Comparison of ENCODE assay signal across 32 cellular contexts in the genomic region with DNA sequence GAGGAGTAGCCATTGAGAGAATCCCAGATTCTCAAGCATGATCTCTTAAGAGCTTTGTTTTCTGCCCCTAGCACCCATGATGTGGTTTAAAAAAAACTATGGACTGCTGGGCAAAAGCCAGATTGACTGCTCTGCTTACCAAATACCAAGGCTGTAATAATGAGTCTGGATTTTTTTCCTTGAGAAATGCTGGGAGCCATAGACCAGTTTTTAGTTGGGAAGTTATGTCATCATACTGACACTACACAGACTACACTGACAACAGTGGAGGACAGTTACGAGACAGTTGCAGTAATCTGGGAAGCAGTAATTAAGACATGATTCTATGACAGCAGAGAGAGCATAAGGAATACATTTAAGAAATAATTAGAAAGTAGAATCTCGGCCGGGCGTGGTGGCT. TPM values are rescaled to one million over a fixed set of nuclear protein-coding genes. Genes with fewer than 3 reads are reported as not detected.
DNase-seq lines count a peak whose midpoint lies in the region; ATAC-seq and TF ChIP-seq lines count a peak whose summit lies in the region.
"Had no signal": no experiment of that assay in that cellular context is flagged by ENCODE, and none has a peak within 500 bp of the region (broad histone marks: within the 10 kb centered on the region; RNA-seq: fewer than 3 reads in every experiment).

No MANE protein-coding gene starts in this region.

- H3K4me3 ChIP-seq in AG10803 (ENCODE audit: low read length), result no peak overlapping the region
- H3K4me3 ChIP-seq: A549, BLaER1, heart left ventricle, right lobe of liver had no signal

- no peaks in the 10 kb centered on the region for H3K27me3 Mint-ChIP-seq in activated CD4-positive, alpha-beta memory T cell treated with anti-CD3 and anti-CD28 coated beads, Interleukin-2, amount 10 ng/mL, durations not matched to agents 7 days and 5 days
- H3K27me3 Mint-ChIP-seq: activated naive CD8-positive, alpha-beta T cell treated with anti-CD3 and anti-CD28 coated beads, Interleukin-2, amount 50 U/mL, for 24 hours; naive B cell; stimulated activated naive CD8-positive, alpha-beta T cell treated with anti-CD3 and anti-CD28 coated beads, Interleukin-15, Interleukin-2, amounts not matched to agents 100 ng/mL and 50 ng/mL, for 24 hours had no signal

- ATAC-seq in HG03280 (IDR thresholded peaks at IDR 0.05; ENCODE audit: unreplicated experiment), result no peak
- ATAC-seq: A549; activated CD4-positive, CD25-positive, alpha-beta regulatory T cell treated with anti-CD3 and anti-CD28 coated beads, Interleukin-2, amount 50 U/mL, for 24 hours; activated naive CD8-positive, alpha-beta T cell treated with anti-CD3 and anti-CD28 coated beads, Interleukin-2, amount 50 U/mL, for 24 hours; activated T-cell treated with anti-CD3 and anti-CD28 coated beads, Interleukin-2, amount 50 U/mL, for 72 hours; PC-3; right lobe of liver had no signal

- H3K9me3 Mint-ChIP-seq in activated CD4-positive, alpha-beta memory T cell treated with anti-CD3 and anti-CD28 coated beads, Interleukin-2, amount 10 ng/mL, durations not matched to agents 7 days and 5 days, result peaks cover 8% of the 10 kb centered on the region

- DNase-seq in AG10803 (ENCODE audit: low read depth), result peak; percentile 81
- peak; percentile 29 for DNase-seq in NCI-H226
- DNase-seq in dedifferentiated amniotic fluid mesenchymal stem cell (ENCODE audit: extremely low spot score), result peak; percentile 15
- DNase-seq in iris pigment epithelial cell (ENCODE audit: low read depth), result peak; percentile 6
- DNase-seq in activated CD4-positive, alpha-beta memory T cell treated with anti-CD3 and anti-CD28 coated beads, Interleukin-2, amount 10 ng/mL, durations not matched to agents 7 days and 5 days, result no peak
- DNase-seq in GM10266 (ENCODE audit: extremely low spot score), result no peak
- DNase-seq in mesenteric fat pad (ENCODE audit: low spot score), result no peak
- DNase-seq: activated CD4-positive, alpha-beta T cell treated with anti-CD3 and anti-CD28 coated beads, Interleukin-2, amount 50 U/mL, for 4 hours; activated naive CD8-positive, alpha-beta T cell treated with anti-CD3 and anti-CD28 coated beads, Interleukin-2, amount 50 U/mL, for 24 hours; activated T-cell treated with anti-CD3 and anti-CD28 coated beads, Interleukin-2, amount 50 U/mL, for 72 hours; brain microvascular endothelial cell; GOT3; heart left ventricle; kidney; left ventricle myocardium superior; MM.1S; naive B cell; NCI-H1105 treated with DMSO at 0.1 percent for 48 hours; NCI-H2029 treated with DMSO at 0.1 percent for 48 hours; NCI-H2227 treated with DMSO at 0.1 percent for 48 hours; NCI-H526 treated with DMSO at 0.1 percent for 48 hours; NK-92 treated with Interleukin-12 subunit alpha and Interleukin-12 subunit beta, amount 100 ng/mL, for 24 hours; PC-3; posterior cingulate gyrus; right lobe of liver; stimulated activated CD8-positive, alpha-beta memory T cell treated with anti-CD3 and anti-CD28 coated beads, Interleukin-4, amount 100 ng/mL, for 48 hours; T-helper 2 cell had no signal

- POLR2A ChIA-PET in activated CD4-positive, alpha-beta memory T cell treated with anti-CD3 and anti-CD28 coated beads, Interleukin-2, amount 10 ng/mL, durations not matched to agents 7 days and 5 days (lab: Charles Lee), result no interaction called here

- CTCF ChIA-PET in activated CD4-positive, alpha-beta memory T cell treated with anti-CD3 and anti-CD28 coated beads, Interleukin-2, amount 10 ng/mL, durations not matched to agents 7 days and 5 days (lab: Charles Lee), result no interaction called here

- no peak overlapping the region for H3K27ac Mint-ChIP-seq in activated CD4-positive, alpha-beta memory T cell treated with anti-CD3 and anti-CD28 coated beads, Interleukin-2, amount 10 ng/mL, durations not matched to agents 7 days and 5 days
- H3K27ac Mint-ChIP-seq: activated naive CD8-positive, alpha-beta T cell treated with anti-CD3 and anti-CD28 coated beads, Interleukin-2, amount 50 U/mL, for 24 hours; activated T-cell treated with anti-CD3 and anti-CD28 coated beads, Interleukin-2, amount 50 U/mL, for 72 hours; naive B cell; stimulated activated naive CD8-positive, alpha-beta T cell treated with anti-CD3 and anti-CD28 coated beads, Interleukin-15, Interleukin-2, amounts not matched to agents 100 ng/mL and 50 ng/mL, for 24 hours had no signal

- no peaks in the 10 kb centered on the region for H3K4me1 Mint-ChIP-seq in activated CD4-positive, alpha-beta memory T cell treated with anti-CD3 and anti-CD28 coated beads, Interleukin-2, amount 10 ng/mL, durations not matched to agents 7 days and 5 days
- H3K4me1 Mint-ChIP-seq: naive B cell had no signal

- TF ChIP-seq CTCF in AG10803 (conservative IDR thresholded peaks at IDR 0.05; ENCODE audit: low read length) (no peak), GM10266 (IDR thresholded peaks at IDR 0.05; ENCODE audit: control insufficient read depth, insufficient read depth, low read depth, missing control alignments) (no peak)

- no peak overlapping the region for H3K4me3 Mint-ChIP-seq in activated CD4-positive, alpha-beta memory T cell treated with anti-CD3 and anti-CD28 coated beads, Interleukin-2, amount 10 ng/mL, durations not matched to agents 7 days and 5 days
- H3K4me3 Mint-ChIP-seq: activated naive CD8-positive, alpha-beta T cell treated with anti-CD3 and anti-CD28 coated beads, Interleukin-2, amount 50 U/mL, for 24 hours; activated T-cell treated with anti-CD3 and anti-CD28 coated beads, Interleukin-2, amount 50 U/mL, for 72 hours; naive B cell; stimulated activated naive CD8-positive, alpha-beta T cell treated with anti-CD3 and anti-CD28 coated beads, Interleukin-15, Interleukin-2, amounts not matched to agents 100 ng/mL and 50 ng/mL, for 24 hours had no signal

- peaks cover 9% of the 10 kb centered on the region for H3K36me3 Mint-ChIP-seq in activated CD4-positive, alpha-beta memory T cell treated with anti-CD3 and anti-CD28 coated beads, Interleukin-2, amount 10 ng/mL, durations not matched to agents 7 days and 5 days (ENCODE audit: low read depth)

RNA-seq across cellular contexts. Expression of a gene that starts 35.8 kb away (rescaled TPM):
- total RNA-seq in activated CD4-positive, alpha-beta memory T cell treated with anti-CD3 and anti-CD28 coated beads, Interleukin-2, amount 10 ng/mL, durations not matched to agents 7 days and 5 days, result 1 to 10 TPM; 3.7 to 4.0 TPM
- 7.3 TPM for total RNA-seq in mesenteric fat pad

Comparison
In these comparisons a context has a peak if more than half of its experiments do, and no peak if none do; other contexts are left out.
1. DNase-seq: peak in AG10803 (single experiment), NCI-H226 (single experiment), dedifferentiated amniotic fluid mesenchymal stem cell (single experiment) and iris pigment epithelial cell (single experiment); none in activated CD4-positive, alpha-beta memory T cell treated with anti-CD3 and anti-CD28 coated beads, Interleukin-2, amount 10 ng/mL, durations not matched to agents 7 days and 5 days (single experiment), GM10266 (single experiment) and mesenteric fat pad (single experiment).